In genomic region chr3:119395923-119396358, GRCh38 we compare ENCODE assay signal across 11 cellular contexts.
A peak's percentile ranks its signal among the peaks of the same experiment; 100 is the strongest.
DNase-seq lines count a peak whose midpoint lies in the region; ATAC-seq and TF ChIP-seq lines count a peak whose summit lies in the region.
"Had no signal": no experiment of that assay in that cellular context is flagged by ENCODE, and none has a peak within 500 bp of the region (broad histone marks: within the 10 kb centered on the region; RNA-seq: fewer than 3 reads in every experiment).

No MANE protein-coding gene starts in this region.

- in situ Hi-C loops in transverse colon (cut with MboI; ENCODE audit: low pct_ligation_motif_present in 1 of 4, low pct_unique_long_range_greater_than_20kb in 1 of 4, low sequenced_read_pairs in 3 of 4), result loop anchor here in 1 of 4 donors (25.0 kb wide), 1 partner anchor 509 kb away; no protein-coding TSS in a partner anchor

- peak overlapping the region in 1 of 4 donors; percentile 22 for H3K27ac ChIP-seq in transverse colon
- H3K27ac ChIP-seq: SJSA1 had no signal

- H3K36me3 ChIP-seq in transverse colon, result peaks cover 0 to 6% (median 2%) of the 10 kb centered on the region in 4 donors

- WGBS in transverse colon (ENCODE audit: low coverage in 1 of 2), 2 donors, result 81 to 82% methylated on average over 1 to 2 of the region's 2 CpGs

- ATAC-seq in HG02759 (IDR thresholded peaks at IDR 0.05; ENCODE audit: unreplicated experiment) (peak; percentile 75), HG03469 (IDR thresholded peaks at IDR 0.05; ENCODE audit: unreplicated experiment) (peak; percentile 54)
- ATAC-seq: activated CD8-positive, alpha-beta T cell treated with anti-CD3 and anti-CD28 coated beads for 36 hours had no signal

- peak; percentile 32 for DNase-seq in GM10266 (ENCODE audit: extremely low spot score)
- DNase-seq in GM19240 (ENCODE audit: insufficient read length, low spot score), result peak; percentile 4
- no peak for DNase-seq in pons (ENCODE audit: low spot score)
- no peak for DNase-seq in medulla oblongata (ENCODE audit: extremely low spot score)
- DNase-seq in NCI-H69 (lab: John Stamatoyannopoulos, UW), result no peak
- DNase-seq in transverse colon, result no peak
- DNase-seq: activated CD8-positive, alpha-beta T cell treated with anti-CD3 and anti-CD28 coated beads for 36 hours; stimulated activated CD4-positive, alpha-beta T cell treated with anti-CD3 and anti-CD28 coated beads, Interleukin-2, amount 100 ng/mL, for 24 hours had no signal

- no peak for TF ChIP-seq POLR2A in transverse colon (IDR thresholded peaks at IDR 0.05)

- intact Hi-C loops in transverse colon (cut with DNase I; ENCODE audit: low total_unique reads), result no loop called here

- H3K27me3 ChIP-seq in transverse colon, result no peaks in the 10 kb centered on the region
- H3K27me3 ChIP-seq: SJSA1 had no signal

- H3K4me1 ChIP-seq in transverse colon, result no peaks in the 10 kb centered on the region
- H3K4me1 ChIP-seq: SJSA1 had no signal

- TF ChIP-seq CTCF in GM10266 (IDR thresholded peaks at IDR 0.05; ENCODE audit: control insufficient read depth, insufficient read depth, low read depth, missing control alignments), result no peak
- TF ChIP-seq CTCF in transverse colon (IDR thresholded peaks at IDR 0.05), result no peak

- no peaks in the 10 kb centered on the region for H3K9me3 ChIP-seq in transverse colon
- H3K9me3 ChIP-seq: SJSA1 had no signal

- TF ChIP-seq EP300 in transverse colon (IDR thresholded peaks at IDR 0.05; ENCODE audit: low read depth), result no peak

- no peak overlapping the region for H3K4me3 ChIP-seq in transverse colon
- H3K4me3 ChIP-seq: SJSA1 had no signal

Comparison
In these comparisons a context has a peak if more than half of its experiments do, and no peak if none do; other contexts are left out.
1. DNase-seq: peak in GM10266 (single experiment) and GM19240 (single experiment); none in pons (single experiment), medulla oblongata (single experiment), NCI-H69 (single experiment) and transverse colon (single experiment).